14 cellular contexts compared by ENCODE assay signal in genomic region chr2:186099772-186100171, GRCh38.
A peak's percentile ranks its signal among the peaks of the same experiment; 100 is the strongest.
DNase-seq lines count a peak whose midpoint lies in the region; TF ChIP-seq lines count a peak whose summit lies in the region.
"Had no signal": no experiment of that assay in that cellular context is flagged by ENCODE, and none has a peak within 500 bp of the region (broad histone marks: within the 10 kb centered on the region; RNA-seq: fewer than 3 reads in every experiment).

No MANE protein-coding gene starts in this region.

- H3K4me1 ChIP-seq in BLaER1 (peaks cover 27% of the 10 kb centered on the region), neuron (ENCODE audit: insufficient read depth, low read length) (peaks cover 42% of the 10 kb centered on the region), MM.1S (ENCODE audit: low read length) (no peaks in the 10 kb centered on the region)

- H3K36me3 ChIP-seq in BLaER1, result no peaks in the 10 kb centered on the region
- no peaks in the 10 kb centered on the region for H3K36me3 ChIP-seq in neuron (ENCODE audit: insufficient read depth, low read length)
- H3K36me3 ChIP-seq in MM.1S (replicated peaks; ENCODE audit: insufficient read depth, low read length), result no peaks in the 10 kb centered on the region

- no peak overlapping the region for H3K9ac ChIP-seq in BLaER1
- H3K9ac ChIP-seq in MM.1S (ENCODE audit: low read length), result no peak overlapping the region
- H3K9ac ChIP-seq: KMS-11 had no signal

- no peaks in the 10 kb centered on the region for H3K27me3 ChIP-seq in BLaER1
- no peaks in the 10 kb centered on the region for H3K27me3 ChIP-seq in neuron (ENCODE audit: insufficient read depth, low read length)
- H3K27me3 ChIP-seq in MM.1S (replicated peaks; ENCODE audit: insufficient read depth, low read length), result no peaks in the 10 kb centered on the region

- H3F3A ChIP-seq in MM.1S (ENCODE audit: insufficient read depth, low read length), result no peaks in the 10 kb centered on the region

- H3K4me3 ChIP-seq in BLaER1 (no peak overlapping the region), neuron (ENCODE audit: low read length) (peak overlapping the region; percentile 38), MM.1S (ENCODE audit: low read length) (no peak overlapping the region)

- H3K27ac ChIP-seq in BLaER1 (no peak overlapping the region), MM.1S (ENCODE audit: low read length) (no peak overlapping the region)
- H3K27ac ChIP-seq: KMS-11 had no signal

- peak; percentile 90 for DNase-seq in NCI-H446 treated with DMSO at 0.1 percent for 48 hours (lab: John Stamatoyannopoulos, UW)
- DNase-seq in cerebellum (ENCODE audit: low spot score), result peak; percentile 68
- DNase-seq in LoVo (ENCODE audit: low spot score), result no peak
- no peak for DNase-seq in MM.1S
- DNase-seq in pons (ENCODE audit: low spot score), result no peak
- DNase-seq: H9; NCI-H1092; NCI-H146; NCI-H345; NK-92 treated with Interleukin-12 subunit alpha and Interleukin-12 subunit beta, amount 100 ng/mL, for 24 hours; SHP77 had no signal

- H3K79me2 ChIP-seq in MM.1S (ENCODE audit: low read length), result no peaks in the 10 kb centered on the region

- H2AFZ ChIP-seq in neuron (ENCODE audit: low read depth, low read length), result no peak overlapping the region
- no peak overlapping the region for H2AFZ ChIP-seq in MM.1S (ENCODE audit: low read length)

- no peaks in the 10 kb centered on the region for H3K9me2 ChIP-seq in MM.1S (replicated peaks; ENCODE audit: insufficient read depth, low read length)

- TF ChIP-seq CTCF in MM.1S (IDR thresholded peaks at IDR 0.05; ENCODE audit: low read length), result no peak

- no peaks in the 10 kb centered on the region for H4K20me1 ChIP-seq in BLaER1
- H4K20me1 ChIP-seq in MM.1S (ENCODE audit: insufficient read depth, low read length), result no peaks in the 10 kb centered on the region

- H3K9me3 ChIP-seq in BLaER1, result peaks cover 15% of the 10 kb centered on the region
- H3K9me3 ChIP-seq in neuron (ENCODE audit: low read length), result no peaks in the 10 kb centered on the region
- H3K9me3 ChIP-seq in MM.1S (replicated peaks; ENCODE audit: insufficient read depth, low read length), result no peaks in the 10 kb centered on the region

- H3K4me2 ChIP-seq in BLaER1 (peak overlapping the region; percentile 57), MM.1S (ENCODE audit: low read depth, low read length) (no peak overlapping the region)
- H3K4me2 ChIP-seq: KMS-11 had no signal

Comparison
In these comparisons a context has a peak if more than half of its experiments do, and no peak if none do; other contexts are left out.
1. DNase-seq: peak in NCI-H446 treated with DMSO at 0.1 percent for 48 hours (single experiment) and cerebellum (single experiment); none in LoVo (single experiment), MM.1S (single experiment) and pons (single experiment).